In the genomic region with DNA sequence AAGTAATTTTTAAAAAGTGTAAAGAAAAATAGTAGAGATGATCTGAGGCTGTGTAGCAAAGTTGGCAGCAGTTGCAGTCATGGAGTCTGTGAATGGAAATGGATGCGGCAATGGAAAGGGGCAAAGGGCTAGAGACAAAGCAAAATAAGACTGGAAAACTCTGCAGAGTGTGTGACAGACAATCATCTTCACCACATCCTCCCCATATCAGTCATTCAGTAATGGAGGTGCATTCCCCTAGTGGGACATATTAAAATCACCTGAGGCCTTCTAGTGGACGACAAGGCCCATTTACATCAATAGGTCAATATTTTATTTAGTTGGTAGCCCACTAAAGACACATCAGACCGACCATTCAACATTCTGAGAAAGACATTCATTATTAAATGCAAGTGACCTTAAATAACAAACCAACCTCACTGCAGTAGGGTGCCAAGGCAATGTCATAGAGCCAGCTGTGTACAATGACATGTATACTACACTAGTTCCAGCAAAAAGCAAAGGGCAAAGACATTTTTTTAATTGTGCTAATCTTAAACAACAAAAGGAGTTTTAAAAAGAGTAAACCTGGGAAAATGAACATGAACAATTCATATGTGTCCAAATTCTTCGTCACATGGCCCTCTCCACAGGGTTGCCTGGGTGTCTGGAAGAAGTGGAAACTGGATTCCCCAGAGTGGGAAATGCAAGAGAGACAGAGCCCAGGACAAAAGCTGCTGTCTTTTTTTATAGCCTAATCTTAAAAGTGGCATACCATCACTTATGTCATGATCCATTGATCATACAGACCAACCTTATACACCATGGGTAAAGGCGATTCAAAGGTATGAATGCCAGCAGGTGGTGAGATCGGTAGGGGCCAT, we compare ENCODE assay signal across 22 cellular contexts. TPM values are rescaled to one million over a fixed set of nuclear protein-coding genes. Genes with fewer than 3 reads are reported as not detected.
DNase-seq lines count a peak whose midpoint lies in the region; ATAC-seq, FAIRE-seq and TF ChIP-seq lines count a peak whose summit lies in the region.
"Had no signal": no experiment of that assay in that cellular context is flagged by ENCODE, and none has a peak within 500 bp of the region (broad histone marks: within the 10 kb centered on the region; RNA-seq: fewer than 3 reads in every experiment).

No MANE protein-coding gene starts in this region.

- no peak overlapping the region for H3K9ac ChIP-seq in GM12878 (ENCODE audit: control insufficient read depth, insufficient read depth, low read length)

- H3K9me3 Mint-ChIP-seq in activated CD4-positive, alpha-beta memory T cell treated with anti-CD3 and anti-CD28 coated beads, Interleukin-2, amount 10 ng/mL, durations not matched to agents 7 days and 5 days, result peaks cover 1% of the 10 kb centered on the region

- intact Hi-C loops in A673 (cut with micrococcal nuclease; ENCODE audit: unreplicated experiment), result no loop called here
- intact Hi-C loops in GM12878 (cut with micrococcal nuclease; ENCODE audit: unreplicated experiment), result no loop called here
- intact Hi-C loops in head of caudate nucleus (cut with DNase I), result no loop called here

- no peak for FAIRE-seq in GM12878 (lab: Jason Lieb, UNC)
- FAIRE-seq: D721Med had no signal

- TF ChIP-seq RAD21 in GM12878 (IDR thresholded peaks at IDR 0.05; ENCODE audit: insufficient read depth, low read depth, low read length), result no peak

- POLR2A ChIA-PET in A673 (lab: Charles Lee; ENCODE audit: low non-redundant PET) (no interaction called here), GM12878 (lab: Charles Lee) (no interaction called here)
- POLR2A ChIA-PET in activated CD4-positive, alpha-beta memory T cell treated with anti-CD3 and anti-CD28 coated beads, Interleukin-2, amount 10 ng/mL, durations not matched to agents 7 days and 5 days (lab: Charles Lee), result no interaction called here

- no peaks in the 10 kb centered on the region for H3K36me3 ChIP-seq in A673 (ENCODE audit: insufficient read depth, low read length, poor library complexity, severe bottlenecking)
- no peaks in the 10 kb centered on the region for H3K36me3 ChIP-seq in GM12878 (ENCODE audit: control insufficient read depth in 2 of 2, insufficient read depth in 2 of 2, low read length in 1 of 2)
- H3K36me3 ChIP-seq: colonic mucosa, stomach, transverse colon had no signal

- H2AFZ ChIP-seq in GM12878 (ENCODE audit: control insufficient read depth, low read depth, low read length), result no peak overlapping the region

- H3K4me3 ChIP-seq in A673 (ENCODE audit: low read depth, low read length, poor library complexity, severe bottlenecking), result no peak overlapping the region
- no peak overlapping the region for H3K4me3 ChIP-seq in GM12878
- H3K4me3 ChIP-seq: colonic mucosa, stomach, transverse colon had no signal

- H3K27me3 Mint-ChIP-seq in activated CD4-positive, alpha-beta memory T cell treated with anti-CD3 and anti-CD28 coated beads, Interleukin-2, amount 10 ng/mL, durations not matched to agents 7 days and 5 days, result no peaks in the 10 kb centered on the region

- no peak for TF ChIP-seq POLR2A in GM12878 (IDR thresholded peaks at IDR 0.05; ENCODE audit: low read depth, low read length)

- H3K27me3 ChIP-seq in A673 (replicated peaks; ENCODE audit: insufficient read depth, low read depth, low read length, poor library complexity) (no peaks in the 10 kb centered on the region), GM12878 (replicated peaks in 1 of 2; ENCODE audit: control insufficient read depth in 2 of 2, insufficient read depth in 2 of 2, low read length in 1 of 2) (no peaks in the 10 kb centered on the region)
- H3K27me3 ChIP-seq: colonic mucosa, stomach, transverse colon had no signal

- H3K4me2 ChIP-seq in GM12878 (ENCODE audit: control insufficient read depth, insufficient read depth), result no peak overlapping the region

- DNase-seq in A673 (ENCODE audit: low spot score) (no peak), GM12878 (ENCODE audit: low read depth, low spot score) (no peak), NCI-H146 treated with DMSO at 0.1 percent for 48 hours (lab: John Stamatoyannopoulos, UW; ENCODE audit: unreplicated experiment) (no peak), head of caudate nucleus (no peak)
- no peak for DNase-seq in activated CD4-positive, alpha-beta memory T cell treated with anti-CD3 and anti-CD28 coated beads, Interleukin-2, amount 10 ng/mL, durations not matched to agents 7 days and 5 days
- DNase-seq: activated CD4-positive, alpha-beta T cell treated with anti-CD3 and anti-CD28 coated beads for 48 hours; activated CD8-positive, alpha-beta memory T cell treated with anti-CD3 and anti-CD28 coated beads, Interleukin-2, amount 50 U/mL, for 4 hours; activated effector memory CD4-positive, alpha-beta T cell treated with anti-CD3 and anti-CD28 coated beads, Interleukin-2, amount 50 U/mL, for 16 hours; colonic mucosa; glutamatergic neuron; NCI-H1417 treated with DMSO at 0.1 percent for 48 hours; nephron progenitor cell; stimulated activated CD4-positive, alpha-beta T cell treated with anti-CD3 and anti-CD28 coated beads, Interleukin-2, amount 100 ng/mL, for 24 hours; stomach; T-helper 1 cell; transverse colon had no signal

- 73% methylated on average over 6 of the region's 6 CpGs for WGBS in GM12878 (ENCODE audit: insufficient coverage, insufficient replicate concordance, low lambda C conversion rate, missing lambda C conversion rate)

- peak; percentile 74 for ATAC-seq in GM18861 (IDR thresholded peaks at IDR 0.05; ENCODE audit: unreplicated experiment)
- peak; percentile 57 for ATAC-seq in HG02938 (IDR thresholded peaks at IDR 0.05; ENCODE audit: unreplicated experiment)
- peak; percentile 81 for ATAC-seq in GM12878
- no peak for ATAC-seq in GM21447 (IDR thresholded peaks at IDR 0.05; ENCODE audit: unreplicated experiment)
- ATAC-seq: left lobe of liver had no signal

- TF ChIP-seq EP300 in GM12878 (IDR thresholded peaks at IDR 0.05; ENCODE audit: borderline replicate concordance in 1 of 2, control insufficient read depth in 1 of 2, low read depth in 2 of 2, low read length in 2 of 2), result no peak

- H3K9me3 ChIP-seq in A673 (ENCODE audit: low read depth, low read length, poor library complexity, severe bottlenecking) (no peaks in the 10 kb centered on the region), GM12878 (replicated peaks; ENCODE audit: control insufficient read depth, insufficient read depth, low read length) (no peaks in the 10 kb centered on the region)
- H3K9me3 ChIP-seq: colonic mucosa, stomach, transverse colon had no signal

- SMC1A ChIA-PET in GM12878 (lab: Charles Lee; ENCODE audit: uncharacterized antibody, unreplicated experiment), result no interaction called here

- H3K4me1 ChIP-seq in A673 (ENCODE audit: insufficient read depth, low read length, poor library complexity, severe bottlenecking) (peaks cover 19% of the 10 kb centered on the region), GM12878 (ENCODE audit: control insufficient read depth, insufficient read depth, low read length) (no peaks in the 10 kb centered on the region)
- H3K4me1 ChIP-seq: colonic mucosa, stomach, transverse colon had no signal

- H3K27ac ChIP-seq in A673 (ENCODE audit: low read depth, low read length, poor library complexity, severe bottlenecking) (peak overlapping the region; percentile 56), GM12878 (ENCODE audit: control insufficient read depth, insufficient read depth) (no peak overlapping the region)
- H3K27ac ChIP-seq: colonic mucosa, stomach, transverse colon had no signal

- H3K27ac Mint-ChIP-seq in activated CD4-positive, alpha-beta memory T cell treated with anti-CD3 and anti-CD28 coated beads, Interleukin-2, amount 10 ng/mL, durations not matched to agents 7 days and 5 days, result no peak overlapping the region
- H3K27ac Mint-ChIP-seq: nephron progenitor cell had no signal

- BruUV-seq in A673 (replicated peaks; lab: Mats Ljungman, UMichigan) (no TSS peak), GM12878 (replicated peaks; lab: Mats Ljungman, UMichigan) (no TSS peak)

- H3K79me2 ChIP-seq in GM12878 (ENCODE audit: control insufficient read depth, insufficient read depth, low read length), result no peaks in the 10 kb centered on the region

- TF ChIP-seq CTCF in A673 (conservative IDR thresholded peaks at IDR 0.05; ENCODE audit: low read depth, low read length), result no peak
- TF ChIP-seq CTCF in GM12878 (IDR thresholded peaks at IDR 0.05 in 2 of 3, conservative IDR thresholded peaks at IDR 0.05 in 1 of 3; ENCODE audit: control insufficient read depth in 2 of 3, extremely low read depth in 1 of 3, insufficient read depth in 1 of 3, low read depth in 3 of 3, low read length in 3 of 3), result 0 out of 6 replicates have a peak, but pooled peaks of 1 of the 3 experiments have one; percentile 3

- CTCF ChIA-PET in A673 (lab: Charles Lee), result no interaction called here
- CTCF ChIA-PET in GM12878 (lab: Yijun Ruan, JAX), result interaction anchor here (0.6 kb wide), 1 partner anchor 46 kb away, joined by 4 read pairs; no protein-coding TSS in a partner anchor
- CTCF ChIA-PET in activated CD4-positive, alpha-beta memory T cell treated with anti-CD3 and anti-CD28 coated beads, Interleukin-2, amount 10 ng/mL, durations not matched to agents 7 days and 5 days (lab: Charles Lee), result no interaction called here

- H4K20me1 ChIP-seq in GM12878 (ENCODE audit: control insufficient read depth, insufficient read depth), result no peaks in the 10 kb centered on the region

- RAD21 ChIA-PET in GM12878 (lab: Charles Lee; ENCODE audit: unreplicated experiment), result no interaction called here

- peaks cover 27% of the 10 kb centered on the region for H3K4me1 Mint-ChIP-seq in activated CD4-positive, alpha-beta memory T cell treated with anti-CD3 and anti-CD28 coated beads, Interleukin-2, amount 10 ng/mL, durations not matched to agents 7 days and 5 days
- H3K4me1 Mint-ChIP-seq: nephron progenitor cell had no signal

- H3K4me3 Mint-ChIP-seq in activated CD4-positive, alpha-beta memory T cell treated with anti-CD3 and anti-CD28 coated beads, Interleukin-2, amount 10 ng/mL, durations not matched to agents 7 days and 5 days, result no peak overlapping the region
- H3K4me3 Mint-ChIP-seq: CD14-positive monocyte, nephron progenitor cell had no signal

- H3K36me3 Mint-ChIP-seq in activated CD4-positive, alpha-beta memory T cell treated with anti-CD3 and anti-CD28 coated beads, Interleukin-2, amount 10 ng/mL, durations not matched to agents 7 days and 5 days (ENCODE audit: low read depth), result no peaks in the 10 kb centered on the region
- H3K36me3 Mint-ChIP-seq: CD14-positive monocyte had no signal

- in situ Hi-C loops in GM12878 (cut with MboI), result no loop called here

RNA-seq across cellular contexts. Expression of a gene that starts 15.6 kb away (rescaled TPM):
- total RNA-seq in A673 (2021) (13.7 and 15.8 TPM in 2 replicates), GM12878 (2014; rRNA removed) (13.8 and 14.5 TPM in 2 replicates), GM12878 (2014; rRNA removed; fragmentation: Illumina TruSeq; extraction: Trizol) (9.4 and 10.2 TPM in 2 replicates), GM12878 (2021) (15.1 and 16.0 TPM in 2 replicates)
- total RNA-seq in GM12878 (2013; cell fraction: nucleolus; rRNA removed), result 8.1 and 9.5 TPM in 2 replicates
- 3.8 TPM for polyA plus RNA-seq in GM12878 (2011; ENCODE audit: low read depth)
- polyA plus RNA-seq in GM12878 (2011; rRNA removed) (6.1 and 7.6 TPM in 2 replicates), GM12878 (2014; fragmentation: Illumina TruSeq; extraction: Trizol) (5.9 and 6.4 TPM in 2 replicates), GM12878 (2014; fragmentation: Nextera tagmentation; extraction: Ambion mirVana) (10 to 100 TPM in 1 of 2 experiments, 1 to 10 TPM in 1; 7.0 to 15.2 TPM), GM12878 (2014; rRNA removed) (7.5 and 7.7 TPM in 2 replicates), GM12878 (2016; fragmentation: Nextera tagmentation; extraction: Ambion mirVana) (10 to 100 TPM; 20.0 to 21.3 TPM)
- 6.7 and 6.8 TPM in 2 replicates for polyA plus RNA-seq in GM12878 (2011; cell fraction: cytosol; rRNA removed)
- polyA plus RNA-seq in GM12878 (2011; cell fraction: nucleus; rRNA removed), result 4.5 and 5.7 TPM in 2 replicates
- 6.7 TPM in 2 replicates for polyA plus RNA-seq in GM12878 (2012)
- 9.7 and 14.4 TPM in 2 replicates for polyA minus RNA-seq in GM12878 (2011; rRNA and poly(A)+ RNA removed)
- polyA minus RNA-seq in GM12878 (2011; cell fraction: cytosol; rRNA and poly(A)+ RNA removed), result 8.1 and 9.9 TPM in 2 replicates
- polyA minus RNA-seq in GM12878 (2011; cell fraction: nucleus; rRNA and poly(A)+ RNA removed), result 7.6 and 10.8 TPM in 2 replicates
- 10 to 100 TPM; 37.2 to 37.3 TPM for total RNA-seq in activated CD4-positive, alpha-beta memory T cell treated with anti-CD3 and anti-CD28 coated beads, Interleukin-2, amount 10 ng/mL, durations not matched to agents 7 days and 5 days
